14 cellular contexts compared by ENCODE assay signal in genomic region chr7:47406766-47407129, GRCh38.
DNase-seq lines count a peak whose midpoint lies in the region; ATAC-seq, FAIRE-seq and TF ChIP-seq lines count a peak whose summit lies in the region.
"Had no signal": no experiment of that assay in that cellular context is flagged by ENCODE, and none has a peak within 500 bp of the region (broad histone marks: within the 10 kb centered on the region; RNA-seq: fewer than 3 reads in every experiment).

No MANE protein-coding gene starts in this region.

- ATAC-seq in pancreas (no peak), GM18505 (IDR thresholded peaks at IDR 0.05; ENCODE audit: unreplicated experiment) (no peak)
- ATAC-seq: stimulated activated naive B cell treated with anti-CD40 and anti-IgM and Interleukin-4, amounts not matched to agents 10 μg/mL and 1 μg/mL and 100 μg/mL, for 72 hours had no signal

- intact Hi-C loops in pancreas (cut with DNase I) (no loop called here), ovary (cut with DNase I) (loop anchor here in 1 of 4 donors (10.0 kb wide), 1 partner anchor 82 kb away; no protein-coding TSS in a partner anchor)

- no peak overlapping the region for H2AFZ ChIP-seq in astrocyte (ENCODE audit: low read depth, low read length)

- H3K27ac Mint-ChIP-seq in astrocyte (ENCODE audit: unreplicated experiment) (no peak overlapping the region), type B pancreatic cell (peak overlapping the region; percentile 46)
- H3K27ac Mint-ChIP-seq: stimulated activated naive B cell treated with anti-CD40 and anti-IgM and Interleukin-4, amounts not matched to agents 10 μg/mL and 1 μg/mL and 100 μg/mL, for 72 hours had no signal

- DNase-seq in astrocyte (ENCODE audit: low read depth), result no peak
- no peak for DNase-seq in right atrium auricular region (ENCODE audit: low spot score)
- peak in 1 of 6 donors; percentile 35 for DNase-seq in pancreas
- no peak for DNase-seq in type B pancreatic cell (ENCODE audit: extremely low spot score, unreplicated experiment)
- no peak for DNase-seq in ovary
- no peak for DNase-seq in NCI-H524 treated with DMSO at 0.1 percent for 48 hours (lab: John Stamatoyannopoulos, UW)
- DNase-seq: NCI-H1694 treated with DMSO at 0.1 percent for 48 hours; NCI-H446 treated with DMSO at 0.1 percent for 48 hours; stimulated activated naive B cell treated with anti-CD40 and anti-IgM and Interleukin-4, amounts not matched to agents 10 μg/mL and 1 μg/mL and 100 μg/mL, for 72 hours had no signal

- FAIRE-seq in astrocyte (lab: Jason Lieb, UNC) (no peak), pancreas (lab: Jason Lieb, UNC) (no peak)
- FAIRE-seq: endothelial cell of umbilical vein, GM18507 had no signal

- H3K27me3 ChIP-seq in astrocyte (ENCODE audit: insufficient read depth, low read length) (no peaks in the 10 kb centered on the region), right atrium auricular region (no peaks in the 10 kb centered on the region), pancreas (no peaks in the 10 kb centered on the region), ovary (no peaks in the 10 kb centered on the region)
- H3K27me3 ChIP-seq: BLaER1, SJSA1 had no signal

- no peak overlapping the region for H3K4me3 ChIP-seq in astrocyte (ENCODE audit: insufficient read depth, low read depth, low read length)
- H3K4me3 ChIP-seq in right atrium auricular region, result no peak overlapping the region
- H3K4me3 ChIP-seq in pancreas, result no peak overlapping the region
- H3K4me3 ChIP-seq in ovary, result no peak overlapping the region
- H3K4me3 ChIP-seq: BLaER1, SJSA1 had no signal

- peaks cover 19% of the 10 kb centered on the region for H3K36me3 Mint-ChIP-seq in astrocyte (ENCODE audit: low read depth, unreplicated experiment)
- H3K36me3 Mint-ChIP-seq in type B pancreatic cell, result peaks cover 26% of the 10 kb centered on the region

- H3K4me2 ChIP-seq in astrocyte (ENCODE audit: low read length), result peak overlapping the region; percentile 29
- H3K4me2 ChIP-seq: BLaER1 had no signal

- H3K36me3 ChIP-seq in astrocyte (ENCODE audit: insufficient read depth, low read length) (peaks cover 9% of the 10 kb centered on the region), right atrium auricular region (no peaks in the 10 kb centered on the region), pancreas (peaks cover 4 to 44% (median 22%) of the 10 kb centered on the region in 3 donors), ovary (no peaks in the 10 kb centered on the region)

- H3K27me3 Mint-ChIP-seq in astrocyte (ENCODE audit: low read depth, unreplicated experiment) (no peaks in the 10 kb centered on the region), type B pancreatic cell (no peaks in the 10 kb centered on the region)
- H3K27me3 Mint-ChIP-seq: stimulated activated naive B cell treated with anti-CD40 and anti-IgM and Interleukin-4, amounts not matched to agents 10 μg/mL and 1 μg/mL and 100 μg/mL, for 72 hours had no signal

- H3K4me1 ChIP-seq in astrocyte (ENCODE audit: insufficient read depth, low read length) (peaks cover 9% of the 10 kb centered on the region), right atrium auricular region (peaks cover 0 to 32% of the 10 kb centered on the region in 2 donors), pancreas (peaks cover 15 to 25% (median 24%) of the 10 kb centered on the region in 3 donors), ovary (ENCODE audit: insufficient read depth) (peaks cover 42% of the 10 kb centered on the region)

- H3K9ac ChIP-seq in astrocyte (ENCODE audit: low read length), result no peak overlapping the region
- H3K9ac ChIP-seq: BLaER1 had no signal

- H3K4me1 Mint-ChIP-seq in astrocyte (ENCODE audit: low read depth, unreplicated experiment), result peaks cover 18% of the 10 kb centered on the region
- H3K4me1 Mint-ChIP-seq in type B pancreatic cell (ENCODE audit: unreplicated experiment), result peaks cover 29% of the 10 kb centered on the region
- H3K4me1 Mint-ChIP-seq: stimulated activated naive B cell treated with anti-CD40 and anti-IgM and Interleukin-4, amounts not matched to agents 10 μg/mL and 1 μg/mL and 100 μg/mL, for 72 hours had no signal

- 28 to 37% methylated on average over 11 of the region's 11 CpGs for WGBS in pancreas, 2 donors
- 12 to 18% (median 14%) methylated on average over 11 of the region's 11 CpGs for WGBS in ovary, 3 donors

- no peak overlapping the region for H3K27ac ChIP-seq in astrocyte (ENCODE audit: low read depth, low read length)
- peak overlapping the region; percentile 28 to 59 for H3K27ac ChIP-seq in right atrium auricular region
- H3K27ac ChIP-seq in pancreas, result peak overlapping the region in 3 of 4 donors; percentile 43 to 67 (median 46)
- H3K27ac ChIP-seq in ovary, result peak overlapping the region in 1 of 2 donors; percentile 75
- H3K27ac ChIP-seq: BLaER1, SJSA1 had no signal

- TF ChIP-seq POLR2A in ovary (IDR thresholded peaks at IDR 0.05) (no peak), GM18505 (IDR thresholded peaks at IDR 0.05; ENCODE audit: borderline replicate concordance, extremely low read depth, insufficient read depth, insufficient read length) (no peak)

- no peak for TF ChIP-seq EP300 in ovary (IDR thresholded peaks at IDR 0.05)

- TF ChIP-seq CTCF in astrocyte (IDR thresholded peaks at IDR 0.05; ENCODE audit: insufficient read depth, low read depth, low read length) (no peak), right atrium auricular region (IDR thresholded peaks at IDR 0.05) (no peak), pancreas (IDR thresholded peaks at IDR 0.05) (no peak), type B pancreatic cell (conservative IDR thresholded peaks at IDR 0.05) (no peak), ovary (IDR thresholded peaks at IDR 0.05) (no peak)

- H3K4me3 Mint-ChIP-seq in astrocyte (ENCODE audit: unreplicated experiment) (no peak overlapping the region), type B pancreatic cell (peak overlapping the region; percentile 28)
- H3K4me3 Mint-ChIP-seq: stimulated activated naive B cell treated with anti-CD40 and anti-IgM and Interleukin-4, amounts not matched to agents 10 μg/mL and 1 μg/mL and 100 μg/mL, for 72 hours had no signal

- H3K9me3 ChIP-seq in astrocyte (ENCODE audit: insufficient read depth, low read depth, low read length) (no peaks in the 10 kb centered on the region), right atrium auricular region (no peaks in the 10 kb centered on the region), pancreas (no peaks in the 10 kb centered on the region), ovary (no peaks in the 10 kb centered on the region)
- H3K9me3 ChIP-seq: BLaER1, SJSA1 had no signal

- H3K79me2 ChIP-seq in astrocyte (ENCODE audit: insufficient read depth, low read length), result no peaks in the 10 kb centered on the region

- peaks cover 68% of the 10 kb centered on the region for H4K20me1 ChIP-seq in astrocyte (ENCODE audit: insufficient read depth, low read length)
- H4K20me1 ChIP-seq: BLaER1 had no signal

- H3K9me3 Mint-ChIP-seq in astrocyte (ENCODE audit: unreplicated experiment), result no peaks in the 10 kb centered on the region
- no peaks in the 10 kb centered on the region for H3K9me3 Mint-ChIP-seq in type B pancreatic cell
- H3K9me3 Mint-ChIP-seq: stimulated activated naive B cell treated with anti-CD40 and anti-IgM and Interleukin-4, amounts not matched to agents 10 μg/mL and 1 μg/mL and 100 μg/mL, for 72 hours had no signal
